ENCODE assay signal across 17 cellular contexts in the genomic region with DNA sequence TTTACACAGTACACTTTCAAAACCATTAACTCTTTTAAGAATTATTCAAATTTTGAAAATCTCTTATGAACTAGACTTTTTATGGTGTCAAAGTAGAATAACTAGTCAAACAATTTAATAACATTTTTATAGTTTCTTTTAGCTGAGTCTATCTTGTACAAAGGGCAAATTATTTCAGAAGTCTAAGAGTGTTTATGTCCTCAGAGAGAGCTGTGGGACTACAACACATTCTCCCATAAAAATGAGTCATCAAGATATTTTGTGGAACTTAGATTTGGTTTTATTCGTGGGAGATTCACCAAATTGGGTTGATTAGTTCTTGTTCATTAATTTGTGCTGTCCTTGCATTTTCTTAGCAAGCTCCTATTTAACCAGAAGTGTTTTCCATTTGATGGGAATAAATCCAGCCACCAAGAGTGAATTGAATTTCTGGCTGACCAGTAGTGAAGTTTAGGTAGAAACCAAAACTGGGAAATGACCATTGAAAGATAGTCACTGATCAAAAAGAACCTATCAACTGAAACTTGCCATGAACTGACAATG.
DNase-seq lines count a peak whose midpoint lies in the region; ATAC-seq, FAIRE-seq and TF ChIP-seq lines count a peak whose summit lies in the region.
"Had no signal": no experiment of that assay in that cellular context is flagged by ENCODE, and none has a peak within 500 bp of the region (broad histone marks: within the 10 kb centered on the region; RNA-seq: fewer than 3 reads in every experiment).

No MANE protein-coding gene starts in this region.

- CTCF ChIA-PET in K562 (lab: Yijun Ruan, JAX; ENCODE audit: low intra/inter-chr PET ratio), result no interaction called here

- 6% methylated on average over 1 of the region's 1 CpG for WGBS in K562 (ENCODE audit: insufficient coverage, low coverage, missing lambda C conversion rate)

- peak; percentile 23 for DNase-seq in HT-29 (ENCODE audit: low spot score)
- no peak for DNase-seq in K562 (ENCODE audit: extremely low read depth in 1 of 4, low spot score in 3 of 4)
- DNase-seq in iris pigment epithelial cell (ENCODE audit: low read depth), result peak; percentile 32
- no peak for DNase-seq in erythroblast (lab: John Stamatoyannopoulos, UW)
- no peak for DNase-seq in frontal cortex (ENCODE audit: low spot score in 2 of 2)
- DNase-seq in mucosa of gallbladder (ENCODE audit: low spot score), result no peak
- DNase-seq: 8988T; C1 segment of cervical spinal cord; Calu3; CD4-positive, alpha-beta T cell; DMS 273 treated with DMSO at 0.1 percent for 48 hours had no signal

- in situ Hi-C loops in K562 (cut with MboI), result no loop called here

- no peak overlapping the region for H3K4me3 ChIP-seq in K562
- H3K4me3 ChIP-seq: GM12878 had no signal

- H3K4me1 ChIP-seq in K562 (replicated peaks in 1 of 2; ENCODE audit: control insufficient read depth in 2 of 2, insufficient read depth in 2 of 2, low read length in 2 of 2), result no peaks in the 10 kb centered on the region

- ATAC-seq in K562 (no peak), GM18502 (IDR thresholded peaks at IDR 0.05; ENCODE audit: poor library complexity, unreplicated experiment) (no peak)
- ATAC-seq: GM12878, HCT116 had no signal

- H2AFZ ChIP-seq in K562 (ENCODE audit: low read depth, low read length), result no peak overlapping the region

- POLR2A ChIA-PET in K562 (lab: Yijun Ruan, JAX), result interaction anchor here (1.2 kb wide), 1 partner anchor 9 kb away, joined by 5 read pairs; no protein-coding TSS in a partner anchor

- no peak for TF ChIP-seq CTCF in K562 (IDR thresholded peaks at IDR 0.05 in 2 of 3, conservative IDR thresholded peaks at IDR 0.05 in 1 of 3; ENCODE audit: insufficient read depth in 2 of 3, low read depth in 1 of 3, low read length in 3 of 3)

- H4K20me1 ChIP-seq in K562 (replicated peaks; ENCODE audit: control insufficient read depth, insufficient read depth, low read length), result no peaks in the 10 kb centered on the region

- no peak overlapping the region for H3K4me2 ChIP-seq in K562 (ENCODE audit: insufficient read depth, low read length)

- TF ChIP-seq RAD21 in K562 (CRISPR knock-in tag; conservative IDR thresholded peaks at IDR 0.05 in 1 of 2, IDR thresholded peaks at IDR 0.05 in 1 of 2), result no peak

- no peak overlapping the region for H3K9ac ChIP-seq in K562 (ENCODE audit: insufficient read depth in 1 of 2, low read depth in 2 of 2, low read length in 2 of 2)

- intact Hi-C loops in K562 (cut with micrococcal nuclease), result loop anchor here (10.0 kb wide), 1 partner anchor 362 kb away; no protein-coding TSS in a partner anchor

- H3K27me3 ChIP-seq in K562 (ENCODE audit: control insufficient read depth in 2 of 2, insufficient read depth in 2 of 2, low read length in 2 of 2), result no peaks in the 10 kb centered on the region

- no peak overlapping the region for H3K27ac ChIP-seq in K562 (ENCODE audit: extremely low read depth, low read depth, low read length)

- H3K36me3 ChIP-seq in K562 (ENCODE audit: control insufficient read depth, insufficient read depth, low read length), result no peaks in the 10 kb centered on the region

- no peaks in the 10 kb centered on the region for H3K9me1 ChIP-seq in K562 (ENCODE audit: control insufficient read depth, insufficient read depth, low read length)

- FAIRE-seq in A204.1 (lab: Jason Lieb, UNC) (peak; percentile 14), K562 (lab: Jason Lieb, UNC) (no peak), frontal cortex (lab: Jason Lieb, UNC) (no peak)
- FAIRE-seq: GM12878, GM19239, H54 had no signal

- H3K79me2 ChIP-seq in K562 (ENCODE audit: control insufficient read depth, insufficient read depth, low read length), result no peaks in the 10 kb centered on the region

- BruUV-seq in K562 (replicated peaks; lab: Mats Ljungman, UMichigan), result no TSS peak

- TF ChIP-seq POLR2A in K562 (conservative IDR thresholded peaks at IDR 0.05) (no peak), erythroblast (IDR thresholded peaks at IDR 0.05; ENCODE audit: low read length) (no peak)

- TF ChIP-seq EP300 in K562 (IDR thresholded peaks at IDR 0.05; ENCODE audit: low read length), result no peak

- no peaks in the 10 kb centered on the region for H3K9me3 ChIP-seq in K562 (replicated peaks; ENCODE audit: control insufficient read depth, insufficient read depth, low read depth, low read length)

TF ChIP-seq in K562, 482 proteins besides CTCF, POLR2A, EP300 and RAD21:
- TF ChIP-seq C11orf30 (IDR thresholded peaks at IDR 0.05; ENCODE audit: low read depth) (peak; percentile 41; the same call in 1 of the 2 replicates), NCOA1 (IDR thresholded peaks at IDR 0.05; ENCODE audit: low read depth) (no peak), ZNF263 (CRISPR knock-in tag; IDR thresholded peaks at IDR 0.05; ENCODE audit: borderline replicate concordance) (no peak), SMARCC2 (IDR thresholded peaks at IDR 0.05; ENCODE audit: low read depth) (no peak), NFXL1 (CRISPR knock-in tag; IDR thresholded peaks at IDR 0.05) (no peak), ZNF431 (CRISPR knock-in tag; IDR thresholded peaks at IDR 0.05) (no peak), ZNF316 (IDR thresholded peaks at IDR 0.05) (peak; percentile 44), PML (IDR thresholded peaks at IDR 0.05; ENCODE audit: low read length) (no peak), NR1H2 (CRISPR knock-in tag; IDR thresholded peaks at IDR 0.05) (no peak), HDAC3 (IDR thresholded peaks at IDR 0.05; ENCODE audit: borderline replicate concordance, partially characterized antibody) (no peak), MAFK (IDR thresholded peaks at IDR 0.05; ENCODE audit: low read length) (peak; percentile 12; the same call in 1 of the 2 replicates), ZNF785 (CRISPR knock-in tag; IDR thresholded peaks at IDR 0.05) (no peak), NELFE (IDR thresholded peaks at IDR 0.05; ENCODE audit: insufficient read depth, insufficient read length) (no peak), EGR1 (conservative IDR thresholded peaks at IDR 0.05) (no peak)
- TF ChIP-seq, protein P1, sequence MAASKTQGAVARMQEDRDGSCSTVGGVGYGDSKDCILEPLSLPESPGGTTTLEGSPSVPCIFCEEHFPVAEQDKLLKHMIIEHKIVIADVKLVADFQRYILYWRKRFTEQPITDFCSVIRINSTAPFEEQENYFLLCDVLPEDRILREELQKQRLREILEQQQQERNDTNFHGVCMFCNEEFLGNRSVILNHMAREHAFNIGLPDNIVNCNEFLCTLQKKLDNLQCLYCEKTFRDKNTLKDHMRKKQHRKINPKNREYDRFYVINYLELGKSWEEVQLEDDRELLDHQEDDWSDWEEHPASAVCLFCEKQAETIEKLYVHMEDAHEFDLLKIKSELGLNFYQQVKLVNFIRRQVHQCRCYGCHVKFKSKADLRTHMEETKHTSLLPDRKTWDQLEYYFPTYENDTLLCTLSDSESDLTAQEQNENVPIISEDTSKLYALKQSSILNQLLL (CRISPR knock-in tag; IDR thresholded peaks at IDR 0.05; ENCODE audit: borderline replicate concordance), result no peak
- TF ChIP-seq, protein P2, sequence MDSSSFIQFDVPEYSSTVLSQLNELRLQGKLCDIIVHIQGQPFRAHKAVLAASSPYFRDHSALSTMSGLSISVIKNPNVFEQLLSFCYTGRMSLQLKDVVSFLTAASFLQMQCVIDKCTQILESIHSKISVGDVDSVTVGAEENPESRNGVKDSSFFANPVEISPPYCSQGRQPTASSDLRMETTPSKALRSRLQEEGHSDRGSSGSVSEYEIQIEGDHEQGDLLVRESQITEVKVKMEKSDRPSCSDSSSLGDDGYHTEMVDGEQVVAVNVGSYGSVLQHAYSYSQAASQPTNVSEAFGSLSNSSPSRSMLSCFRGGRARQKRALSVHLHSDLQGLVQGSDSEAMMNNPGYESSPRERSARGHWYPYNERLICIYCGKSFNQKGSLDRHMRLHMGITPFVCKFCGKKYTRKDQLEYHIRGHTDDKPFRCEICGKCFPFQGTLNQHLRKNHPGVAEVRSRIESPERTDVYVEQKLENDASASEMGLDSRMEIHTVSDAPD (CRISPR knock-in tag; IDR thresholded peaks at IDR 0.05), result no peak
- TF ChIP-seq, protein P3, sequence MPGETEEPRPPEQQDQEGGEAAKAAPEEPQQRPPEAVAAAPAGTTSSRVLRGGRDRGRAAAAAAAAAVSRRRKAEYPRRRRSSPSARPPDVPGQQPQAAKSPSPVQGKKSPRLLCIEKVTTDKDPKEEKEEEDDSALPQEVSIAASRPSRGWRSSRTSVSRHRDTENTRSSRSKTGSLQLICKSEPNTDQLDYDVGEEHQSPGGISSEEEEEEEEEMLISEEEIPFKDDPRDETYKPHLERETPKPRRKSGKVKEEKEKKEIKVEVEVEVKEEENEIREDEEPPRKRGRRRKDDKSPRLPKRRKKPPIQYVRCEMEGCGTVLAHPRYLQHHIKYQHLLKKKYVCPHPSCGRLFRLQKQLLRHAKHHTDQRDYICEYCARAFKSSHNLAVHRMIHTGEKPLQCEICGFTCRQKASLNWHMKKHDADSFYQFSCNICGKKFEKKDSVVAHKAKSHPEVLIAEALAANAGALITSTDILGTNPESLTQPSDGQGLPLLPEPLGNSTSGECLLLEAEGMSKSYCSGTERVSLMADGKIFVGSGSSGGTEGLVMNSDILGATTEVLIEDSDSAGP (CRISPR knock-in tag; IDR thresholded peaks at IDR 0.05), result no peak

Comparison
In these comparisons a context has a peak if more than half of its experiments do, and no peak if none do; other contexts are left out.
1. DNase-seq: peak in HT-29 (single experiment) and iris pigment epithelial cell (single experiment); none in K562 (0 of 4), erythroblast (0 of 2), frontal cortex (0 of 2) and mucosa of gallbladder (single experiment).